Comparison of ENCODE assay signal across 21 cellular contexts in genomic region chr11:75333022-75333806, GRCh38. TPM values are rescaled to one million over a fixed set of nuclear protein-coding genes. Genes with fewer than 3 reads are reported as not detected.
DNase-seq lines count a peak whose midpoint lies in the region; ATAC-seq and TF ChIP-seq lines count a peak whose summit lies in the region.
"Had no signal": no experiment of that assay in that cellular context is flagged by ENCODE, and none has a peak within 500 bp of the region (broad histone marks: within the 10 kb centered on the region; RNA-seq: fewer than 3 reads in every experiment).

No MANE protein-coding gene starts in this region.

- H3K4me1 ChIP-seq in stomach smooth muscle (ENCODE audit: control insufficient read depth, insufficient read depth, low read length) (peaks cover 89% of the 10 kb centered on the region), foreskin keratinocyte (peaks cover 3% of the 10 kb centered on the region)

- no peaks in the 10 kb centered on the region for H3K27me3 ChIP-seq in stomach smooth muscle (ENCODE audit: control insufficient read depth in 1 of 2, insufficient read depth in 2 of 2, low read length in 2 of 2)
- H3K27me3 ChIP-seq in foreskin keratinocyte, result no peaks in the 10 kb centered on the region
- H3K27me3 ChIP-seq: adrenal gland, BE2C, cardiac muscle cell, heart left ventricle, tibial artery had no signal

- no peak for TF ChIP-seq CTCF in foreskin keratinocyte (conservative IDR thresholded peaks at IDR 0.05)

- no peaks in the 10 kb centered on the region for H3K36me3 ChIP-seq in stomach smooth muscle (ENCODE audit: control insufficient read depth in 2 of 2, insufficient read depth in 2 of 2, low read length in 2 of 2)
- H3K36me3 ChIP-seq: adrenal gland, cardiac muscle cell, tibial artery had no signal

- no peaks in the 10 kb centered on the region for H3K9me3 Mint-ChIP-seq in activated naive CD4-positive, alpha-beta T cell treated with anti-CD3 and anti-CD28 coated beads, Interleukin-2, amount 50 U/mL, for 24 hours
- H3K9me3 Mint-ChIP-seq in activated naive CD8-positive, alpha-beta T cell treated with anti-CD3 and anti-CD28 coated beads for 36 hours, result peaks cover 7% of the 10 kb centered on the region
- H3K9me3 Mint-ChIP-seq: activated T-cell treated with anti-CD3 and anti-CD28 coated beads, Interleukin-2, amount 50 U/mL, for 4 hours had no signal

- peak overlapping the region in 1 of 2 donors; percentile 35 for H3K4me3 ChIP-seq in stomach smooth muscle (ENCODE audit: low read length in 2 of 2)
- H3K4me3 ChIP-seq: adrenal gland, cardiac muscle cell, heart left ventricle, tibial artery had no signal

- peaks cover 87% of the 10 kb centered on the region for H3K4me1 Mint-ChIP-seq in activated naive CD4-positive, alpha-beta T cell treated with anti-CD3 and anti-CD28 coated beads, Interleukin-2, amount 50 U/mL, for 24 hours
- H3K4me1 Mint-ChIP-seq in activated naive CD8-positive, alpha-beta T cell treated with anti-CD3 and anti-CD28 coated beads for 36 hours, result peaks cover 83% of the 10 kb centered on the region

- H3K27me3 Mint-ChIP-seq in activated naive CD4-positive, alpha-beta T cell treated with anti-CD3 and anti-CD28 coated beads, Interleukin-2, amount 50 U/mL, for 24 hours, result no peaks in the 10 kb centered on the region
- no peaks in the 10 kb centered on the region for H3K27me3 Mint-ChIP-seq in activated naive CD8-positive, alpha-beta T cell treated with anti-CD3 and anti-CD28 coated beads for 36 hours

- H3K9ac ChIP-seq in stomach smooth muscle (ENCODE audit: low read length in 2 of 2), result peak overlapping the region in 1 of 2 donors; percentile 29
- H3K9ac ChIP-seq: KMS-11 had no signal

- peak overlapping the region; percentile 16 for H3K4me3 Mint-ChIP-seq in activated naive CD4-positive, alpha-beta T cell treated with anti-CD3 and anti-CD28 coated beads, Interleukin-2, amount 50 U/mL, for 24 hours
- H3K4me3 Mint-ChIP-seq in activated naive CD8-positive, alpha-beta T cell treated with anti-CD3 and anti-CD28 coated beads for 36 hours, result no peak overlapping the region
- H3K4me3 Mint-ChIP-seq: activated T-cell treated with anti-CD3 and anti-CD28 coated beads, Interleukin-2, amount 50 U/mL, for 4 hours had no signal

- peak overlapping the region; percentile 10 for H3K27ac Mint-ChIP-seq in activated naive CD4-positive, alpha-beta T cell treated with anti-CD3 and anti-CD28 coated beads, Interleukin-2, amount 50 U/mL, for 24 hours
- peak overlapping the region; percentile 31 for H3K27ac Mint-ChIP-seq in activated naive CD8-positive, alpha-beta T cell treated with anti-CD3 and anti-CD28 coated beads for 36 hours

- no peak for ATAC-seq in foreskin keratinocyte
- ATAC-seq: activated T-cell treated with anti-CD3 and anti-CD28 coated beads, Interleukin-2, amount 50 U/mL, for 4 hours; heart left ventricle had no signal

- H3K27ac ChIP-seq in stomach smooth muscle (ENCODE audit: low read length) (peak overlapping the region; percentile 71), foreskin keratinocyte (no peak overlapping the region)
- H3K27ac ChIP-seq: 22Rv1, cardiac muscle cell, KMS-11, tibial artery had no signal

- DNase-seq in activated naive CD4-positive, alpha-beta T cell treated with Interleukin-2 at 50 U/mL for 16 hours, result no peak
- DNase-seq in activated naive CD8-positive, alpha-beta T cell treated with anti-CD3 and anti-CD28 coated beads for 36 hours, result no peak
- DNase-seq in myocyte (ENCODE audit: low read depth) (peak; percentile 93), DMS79 treated with DMSO at 0.1 percent for 48 hours (lab: John Stamatoyannopoulos, UW) (no peak), foreskin keratinocyte (no peak)
- no peak for DNase-seq in activated CD4-positive, alpha-beta T cell treated with anti-CD3 and anti-CD28 coated beads, Interleukin-2, amount 50 U/mL, for 48 hours
- DNase-seq: activated CD4-positive, alpha-beta T cell treated with anti-CD3 and anti-CD28 coated beads, Interleukin-2, amount 50 U/mL, for 4 hours; activated T-cell treated with anti-CD3 and anti-CD28 coated beads, Interleukin-2, amount 50 U/mL, for 4 hours; BE2C; DMS53; GOT3; heart left ventricle; stimulated activated CD4-positive, alpha-beta T cell treated with anti-CD3 and anti-CD28 coated beads, Interleukin-4, amount 100 ng/mL, for 1 hour; SW 1271; tibial artery had no signal

- H3K9me3 ChIP-seq in stomach smooth muscle (ENCODE audit: control insufficient read depth in 2 of 2, low read length in 2 of 2), result no peaks in the 10 kb centered on the region
- H3K9me3 ChIP-seq: adrenal gland, BE2C, heart left ventricle, tibial artery had no signal

- H3K36me3 Mint-ChIP-seq in activated naive CD4-positive, alpha-beta T cell treated with anti-CD3 and anti-CD28 coated beads, Interleukin-2, amount 50 U/mL, for 24 hours, result peaks cover 4% of the 10 kb centered on the region
- H3K36me3 Mint-ChIP-seq in activated naive CD8-positive, alpha-beta T cell treated with anti-CD3 and anti-CD28 coated beads for 36 hours, result peaks cover 28% of the 10 kb centered on the region

RNA-seq across cellular contexts. Expression of gene ARRB1, which starts 18.2 kb away (rescaled TPM):
- total RNA-seq in activated naive CD8-positive, alpha-beta T cell treated with anti-CD3 and anti-CD28 coated beads for 36 hours, result 10 to 100 TPM; 25.6 to 26.3 TPM
- 17.2 and 23.0 TPM in 2 replicates for total RNA-seq in myocyte
- 20.9 TPM for polyA plus RNA-seq in myocyte (2012)
- 1.9 and 3.5 TPM in 2 replicates for total RNA-seq in foreskin keratinocyte
- polyA plus RNA-seq in foreskin keratinocyte, result 1.2 and 2.3 TPM in 2 replicates
